Comparison of ENCODE assay signal across 10 cellular contexts in the genomic region with DNA sequence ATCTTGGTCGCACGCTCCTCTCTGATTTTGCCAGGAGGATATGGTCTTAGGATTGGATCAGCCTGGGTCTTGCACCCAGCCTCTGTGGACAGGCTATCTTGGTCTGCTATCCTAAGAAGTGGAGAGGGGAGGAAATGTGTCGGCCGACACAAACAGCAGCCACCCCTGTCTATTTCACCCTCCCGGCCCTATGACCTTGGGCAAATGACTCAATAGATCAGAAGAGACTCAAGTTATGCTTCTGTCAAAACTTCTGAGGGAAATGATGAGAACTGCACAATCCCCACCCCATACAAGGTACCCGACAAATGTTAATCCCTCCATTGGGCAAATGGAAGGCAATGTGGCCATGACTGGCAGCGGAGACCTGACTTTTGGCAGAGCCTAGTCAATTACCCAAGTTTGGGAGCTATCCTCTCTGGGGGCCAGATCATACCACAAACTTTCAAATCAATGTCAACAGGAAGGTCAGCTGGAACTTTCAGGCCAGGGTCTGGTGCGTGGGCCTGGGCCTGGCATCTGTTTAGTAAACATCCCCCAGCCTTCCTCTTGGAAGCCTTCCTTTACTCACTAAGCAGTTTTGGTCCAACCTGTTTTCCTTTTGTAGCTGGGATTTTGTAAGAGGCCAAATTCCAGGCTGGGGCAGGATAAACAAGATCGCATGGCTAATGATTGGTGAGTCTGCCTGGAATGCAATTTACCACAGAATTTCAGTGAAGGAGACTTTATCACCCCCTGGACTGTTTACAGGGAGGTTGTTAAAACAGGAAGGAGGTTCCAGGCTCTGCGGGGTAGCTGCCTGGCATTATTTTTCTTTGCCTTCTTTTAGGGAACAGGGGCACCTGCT.
A peak's percentile ranks its signal among the peaks of the same experiment; 100 is the strongest.
DNase-seq lines count a peak whose midpoint lies in the region; ATAC-seq and TF ChIP-seq lines count a peak whose summit lies in the region.
"Had no signal": no experiment of that assay in that cellular context is flagged by ENCODE, and none has a peak within 500 bp of the region (broad histone marks: within the 10 kb centered on the region; RNA-seq: fewer than 3 reads in every experiment).

No MANE protein-coding gene starts in this region.

- POLR2A ChIA-PET in OCI-LY7 (lab: Charles Lee), result interaction anchor here (0.6 to 11.4 kb wide), 24 partner anchors 9 to 1453 kb away, joined by 3 to 122 read pairs (median 3); no protein-coding TSS in a partner anchor
- POLR2A ChIA-PET in activated CD4-positive, alpha-beta T cell treated with anti-CD3 and anti-CD28 coated beads for 36 hours (lab: Charles Lee), result no interaction called here

- BruUV-seq in OCI-LY7 (replicated peaks; lab: Mats Ljungman, UMichigan), result no TSS peak

- DNase-seq in OCI-LY7 (ENCODE audit: low spot score) (no peak), epithelial cell of prostate (ENCODE audit: low read depth, low spot score) (peak; percentile 85), nephron progenitor cell (no peak), testis (no peak), cerebellum (ENCODE audit: low spot score) (no peak)
- DNase-seq in activated CD4-positive, alpha-beta T cell treated with anti-CD3 and anti-CD28 coated beads for 36 hours, result no peak
- DNase-seq: hippocampal formation; stimulated activated CD8-positive, alpha-beta memory T cell treated with anti-CD3 and anti-CD28 coated beads, Interleukin-4, amount 100 ng/mL, for 48 hours had no signal

- no peak overlapping the region for H3K4me3 Mint-ChIP-seq in nephron progenitor cell
- H3K4me3 Mint-ChIP-seq in activated CD4-positive, alpha-beta T cell treated with anti-CD3 and anti-CD28 coated beads for 36 hours, result no peak overlapping the region

- H2AFZ ChIP-seq in OCI-LY7 (ENCODE audit: low read length), result peak overlapping the region; percentile 78

- no peak overlapping the region; a peak in 1 of 22 replicates for H3K9ac ChIP-seq in BLaER1 treated with 17β-estradiol and CSF1 and Interleukin-3, amounts not matched to agents 10 nM and 100 nM

- TF ChIP-seq CTCF in OCI-LY7 (conservative IDR thresholded peaks at IDR 0.05; ENCODE audit: low read length) (no peak), nephron progenitor cell (IDR thresholded peaks at IDR 0.05) (no peak), testis (IDR thresholded peaks at IDR 0.05) (no peak)

- ATAC-seq in activated CD4-positive, alpha-beta T cell treated with anti-CD3 and anti-CD28 coated beads for 36 hours, result no peak
- no peak for ATAC-seq in GM19395 (IDR thresholded peaks at IDR 0.05; ENCODE audit: unreplicated experiment)

- peak overlapping the region; percentile 5 to 55 (median 39); a peak in 19 of 22 replicates for H3K4me2 ChIP-seq in BLaER1 treated with 17β-estradiol and CSF1 and Interleukin-3, amounts not matched to agents 10 nM and 100 nM
- peak overlapping the region; percentile 70 for H3K4me2 ChIP-seq in OCI-LY7 (ENCODE audit: low read length)

- CTCF ChIA-PET in OCI-LY7 (lab: Charles Lee; ENCODE audit: unreplicated experiment), result interaction anchor here (1.1 kb wide), 2 partner anchors 37 to 67 kb away, joined by 3 read pairs; no protein-coding TSS in a partner anchor
- CTCF ChIA-PET in activated CD4-positive, alpha-beta T cell treated with anti-CD3 and anti-CD28 coated beads for 36 hours (lab: Charles Lee), result no interaction called here

- no peaks in the 10 kb centered on the region for H3K36me3 ChIP-seq in BLaER1 treated with 17β-estradiol and CSF1 and Interleukin-3, amounts not matched to agents 10 nM and 100 nM
- H3K36me3 ChIP-seq in OCI-LY7 (ENCODE audit: insufficient read depth, low read length) (peaks cover 27% of the 10 kb centered on the region), testis (ENCODE audit: low read depth, missing control alignments) (no peaks in the 10 kb centered on the region)

- H3K27me3 ChIP-seq in BLaER1 treated with 17β-estradiol and CSF1 and Interleukin-3, amounts not matched to agents 10 nM and 100 nM, result no peaks in the 10 kb centered on the region
- H3K27me3 ChIP-seq in testis, result no peaks in the 10 kb centered on the region

- peaks cover 7% of the 10 kb centered on the region for H3K27me3 Mint-ChIP-seq in nephron progenitor cell (ENCODE audit: low read depth, poor library complexity)
- H3K27me3 Mint-ChIP-seq in activated CD4-positive, alpha-beta T cell treated with anti-CD3 and anti-CD28 coated beads for 36 hours, result no peaks in the 10 kb centered on the region

- WGBS in testis, 2 donors, result 72 to 74% methylated on average over 10 of the region's 10 CpGs

- no peaks in the 10 kb centered on the region for H3K9me2 ChIP-seq in OCI-LY7 (ENCODE audit: insufficient read depth, low read length)

- H3K79me2 ChIP-seq in OCI-LY7 (ENCODE audit: insufficient read depth, low read depth, low read length), result no peaks in the 10 kb centered on the region

- TF ChIP-seq POLR2A in testis (IDR thresholded peaks at IDR 0.05), result no peak

- H4K20me1 ChIP-seq in BLaER1 treated with 17β-estradiol and CSF1 and Interleukin-3, amounts not matched to agents 10 nM and 100 nM, result no peaks in the 10 kb centered on the region
- no peaks in the 10 kb centered on the region for H4K20me1 ChIP-seq in OCI-LY7 (ENCODE audit: insufficient read depth, low read length)

- H3K27ac ChIP-seq in BLaER1 treated with 17β-estradiol and CSF1 and Interleukin-3, amounts not matched to agents 10 nM and 100 nM, result 0 out of 22 replicates have a peak overlapping the region, but pooled peaks of 1 of the 11 experiments have one; percentile 18
- peak overlapping the region; percentile 99 for H3K27ac ChIP-seq in OCI-LY7 (ENCODE audit: low read depth, low read length, poor library complexity, severe bottlenecking)
- peak overlapping the region; percentile 44 for H3K27ac ChIP-seq in epithelial cell of prostate
- no peak overlapping the region for H3K27ac ChIP-seq in testis

- peak overlapping the region; percentile 58 for H3K27ac Mint-ChIP-seq in nephron progenitor cell
- no peak overlapping the region for H3K27ac Mint-ChIP-seq in activated CD4-positive, alpha-beta T cell treated with anti-CD3 and anti-CD28 coated beads for 36 hours

- H3K36me3 Mint-ChIP-seq in nephron progenitor cell (ENCODE audit: low read depth), result peaks cover 8% of the 10 kb centered on the region
- no peaks in the 10 kb centered on the region for H3K36me3 Mint-ChIP-seq in activated CD4-positive, alpha-beta T cell treated with anti-CD3 and anti-CD28 coated beads for 36 hours (ENCODE audit: low read depth)

- peaks cover 25% of the 10 kb centered on the region for H3K9me3 Mint-ChIP-seq in nephron progenitor cell
- peaks cover 6% of the 10 kb centered on the region for H3K9me3 Mint-ChIP-seq in activated CD4-positive, alpha-beta T cell treated with anti-CD3 and anti-CD28 coated beads for 36 hours (ENCODE audit: low read depth)

- peaks cover 23 to 60% (median 30%) of the 10 kb centered on the region in 10 experiments for H3K4me1 ChIP-seq in BLaER1 treated with 17β-estradiol and CSF1 and Interleukin-3, amounts not matched to agents 10 nM and 100 nM
- H3K4me1 ChIP-seq in OCI-LY7 (ENCODE audit: insufficient read depth, low read length, poor library complexity, severe bottlenecking) (peaks cover 84% of the 10 kb centered on the region), testis (peaks cover 15% of the 10 kb centered on the region)

- intact Hi-C loops in OCI-LY7 (cut with micrococcal nuclease; ENCODE audit: unreplicated experiment), result loop anchor here (1.0 to 10.0 kb wide), 2 partner anchors 94 to 209 kb away; a partner anchor contains a TSS
- intact Hi-C loops in testis (cut with DNase I; ENCODE audit: low total_unique reads), result no loop called here
- intact Hi-C loops in activated CD4-positive, alpha-beta T cell treated with anti-CD3 and anti-CD28 coated beads for 36 hours (cut with DNase I, micrococcal nuclease), result no loop called here

- peaks cover 9 to 23% (median 18%) of the 10 kb centered on the region in 11 experiments; a peak in 21 of 22 replicates for H3K9me3 ChIP-seq in BLaER1 treated with 17β-estradiol and CSF1 and Interleukin-3, amounts not matched to agents 10 nM and 100 nM (replicated peaks in 1 of 11)
- peaks cover 28% of the 10 kb centered on the region; the same call in 1 of the 2 replicates for H3K9me3 ChIP-seq in OCI-LY7 (ENCODE audit: low read length)
- H3K9me3 ChIP-seq in testis, result no peaks in the 10 kb centered on the region

- no peak overlapping the region for H3K4me3 ChIP-seq in BLaER1 treated with 17β-estradiol and CSF1 and Interleukin-3, amounts not matched to agents 10 nM and 100 nM
- H3K4me3 ChIP-seq in OCI-LY7 (ENCODE audit: low read depth, low read length, poor library complexity, severe bottlenecking), result peak overlapping the region; percentile 27
- no peak overlapping the region for H3K4me3 ChIP-seq in testis

- peaks cover 50% of the 10 kb centered on the region for H3K4me1 Mint-ChIP-seq in nephron progenitor cell
- peaks cover 11% of the 10 kb centered on the region for H3K4me1 Mint-ChIP-seq in activated CD4-positive, alpha-beta T cell treated with anti-CD3 and anti-CD28 coated beads for 36 hours

Comparison
In these comparisons a context has a peak if more than half of its experiments do, and no peak if none do; other contexts are left out.
1. H3K27ac ChIP-seq: peak in OCI-LY7 (single experiment) and epithelial cell of prostate (single experiment); none in testis (0 of 2).